In the genomic region with DNA sequence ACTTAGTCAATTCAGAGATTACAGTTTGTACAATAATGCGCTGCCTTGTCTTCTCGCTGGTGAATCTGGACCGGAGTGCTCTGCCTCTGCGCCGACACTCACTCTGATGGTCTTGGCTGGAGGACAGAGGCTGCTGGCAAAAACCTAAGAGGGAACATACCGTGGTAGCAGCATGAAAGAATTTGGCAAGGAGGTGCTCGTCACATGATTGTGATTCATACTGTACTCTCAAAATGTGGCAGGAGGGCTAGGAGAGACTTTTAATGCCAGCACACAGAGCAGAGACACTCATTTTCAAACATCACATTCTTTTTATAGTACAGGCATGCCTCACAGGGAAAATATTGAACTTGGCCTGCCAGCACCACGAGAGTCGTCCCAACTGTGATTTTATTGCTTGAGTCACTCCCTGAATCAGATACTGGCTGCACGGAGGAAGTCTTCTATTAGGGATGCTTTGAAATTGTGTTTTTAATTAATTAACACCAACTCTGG, we compare ENCODE assay signal across 9 cellular contexts.
A peak's percentile ranks its signal among the peaks of the same experiment; 100 is the strongest.
DNase-seq lines count a peak whose midpoint lies in the region; ATAC-seq, FAIRE-seq and TF ChIP-seq lines count a peak whose summit lies in the region.
"Had no signal": no experiment of that assay in that cellular context is flagged by ENCODE, and none has a peak within 500 bp of the region (broad histone marks: within the 10 kb centered on the region; RNA-seq: fewer than 3 reads in every experiment).

No MANE protein-coding gene starts in this region.

- no peak overlapping the region for H3K4me2 ChIP-seq in HepG2 (ENCODE audit: low read depth, low read length)

- H3K36me3 ChIP-seq in bronchial epithelial cell (ENCODE audit: control insufficient read depth, insufficient read depth, low read length) (no peaks in the 10 kb centered on the region), HepG2 (replicated peaks in 1 of 2; ENCODE audit: control insufficient read depth in 1 of 2, insufficient read depth in 2 of 2, low read length in 2 of 2) (peaks cover 0 to 2% of the 10 kb centered on the region in 2 experiments; a peak in 2 of 5 replicates), BE2C (no peaks in the 10 kb centered on the region)

- peaks cover 33% of the 10 kb centered on the region for H3K79me2 ChIP-seq in HepG2 (ENCODE audit: insufficient read depth, low read length)

- TF ChIP-seq POLR2A in HepG2 (IDR thresholded peaks at IDR 0.05; ENCODE audit: insufficient read depth in 1 of 2, low read depth in 2 of 2, low read length in 2 of 2), result no peak

- FAIRE-seq in HTR-8/SVneo (lab: Jason Lieb, UNC) (peak; percentile 67), bronchial epithelial cell (lab: Jason Lieb, UNC) (peak; percentile 43), HepG2 (lab: Jason Lieb, UNC) (no peak)

- CTCF ChIA-PET in HepG2 (lab: Yijun Ruan, JAX; ENCODE audit: low intra/inter-chr PET ratio, low total read pairs), result no interaction called here

- TF ChIP-seq CTCF in bronchial epithelial cell (IDR thresholded peaks at IDR 0.05; ENCODE audit: insufficient read depth, low read length, severe bottlenecking), result no peak
- no peak for TF ChIP-seq CTCF in HepG2 (CRISPR knock-in tag; IDR thresholded peaks at IDR 0.05)
- no peak for TF ChIP-seq CTCF in type B pancreatic cell (conservative IDR thresholded peaks at IDR 0.05)
- TF ChIP-seq CTCF in BE2C (IDR thresholded peaks at IDR 0.05; ENCODE audit: low read depth, low read length), result no peak

- peak overlapping the region; percentile 42 for H3K27ac ChIP-seq in HepG2 (ENCODE audit: extremely low read length, insufficient read depth, low read length)
- H3K27ac ChIP-seq: HL-60 had no signal

- H3K4me1 ChIP-seq in HepG2 (ENCODE audit: insufficient read depth, low read length) (peaks cover 91% of the 10 kb centered on the region), BE2C (no peaks in the 10 kb centered on the region)

- H4K20me1 ChIP-seq in HepG2 (ENCODE audit: insufficient read depth, low read length), result no peaks in the 10 kb centered on the region

- H3K27me3 ChIP-seq in bronchial epithelial cell (ENCODE audit: control insufficient read depth, insufficient read depth, low read length), result no peaks in the 10 kb centered on the region
- no peaks in the 10 kb centered on the region for H3K27me3 ChIP-seq in HepG2 (ENCODE audit: control insufficient read depth in 1 of 2, insufficient read depth in 2 of 2, low read length in 2 of 2)
- H3K27me3 ChIP-seq in BE2C, result peaks cover 9% of the 10 kb centered on the region

- H3K27ac Mint-ChIP-seq in type B pancreatic cell, result peak overlapping the region; percentile 63

- no peak overlapping the region for H2AFZ ChIP-seq in HepG2 (ENCODE audit: low read length)

- TF ChIP-seq RAD21 in HepG2 (CRISPR knock-in tag; IDR thresholded peaks at IDR 0.05), result no peak

- 91% methylated on average over 10 of the region's 10 CpGs for WGBS in HepG2 (ENCODE audit: low lambda C conversion rate)

- peaks cover 14% of the 10 kb centered on the region for H3K36me3 Mint-ChIP-seq in type B pancreatic cell

- POLR2A ChIA-PET in HepG2 (lab: Yijun Ruan, JAX), result no interaction called here

- no peaks in the 10 kb centered on the region for H3K9me3 Mint-ChIP-seq in type B pancreatic cell

- no TSS peak for BruUV-seq in HepG2 (replicated peaks; lab: Mats Ljungman, UMichigan)

- H3K4me3 Mint-ChIP-seq in type B pancreatic cell, result peak overlapping the region; percentile 65

- intact Hi-C loops in HepG2 (cut with micrococcal nuclease; ENCODE audit: unreplicated experiment), result no loop called here

- peaks cover 72% of the 10 kb centered on the region for H3K4me1 Mint-ChIP-seq in type B pancreatic cell (ENCODE audit: unreplicated experiment)

- TF ChIP-seq EP300 in HepG2 (IDR thresholded peaks at IDR 0.05; ENCODE audit: low read depth in 2 of 2, low read length in 2 of 2) (no peak), HepG2 (CRISPR knock-in tag; IDR thresholded peaks at IDR 0.05; ENCODE audit: borderline replicate concordance) (no peak)

- no peak overlapping the region for H3K9ac ChIP-seq in HepG2 (ENCODE audit: insufficient read depth, low read depth, low read length)

- no peaks in the 10 kb centered on the region for H3K27me3 Mint-ChIP-seq in type B pancreatic cell

- no peak overlapping the region for H3K4me3 ChIP-seq in bronchial epithelial cell (ENCODE audit: low read depth, low read length)
- H3K4me3 ChIP-seq in HepG2 (replicated peaks in 1 of 3; ENCODE audit: insufficient read depth in 1 of 3, low read depth in 2 of 3, low read length in 3 of 3), result no peak overlapping the region
- no peak overlapping the region for H3K4me3 ChIP-seq in BE2C (ENCODE audit: low read depth, low read length)

- in situ Hi-C loops in HepG2 (cut with HindIII; ENCODE audit: extremely low pct_ligation_motif_present, low pct_unique_long_range_greater_than_20kb), result no loop called here

- H3K9me3 ChIP-seq in HepG2 (ENCODE audit: low read length), result no peaks in the 10 kb centered on the region
- H3K9me3 ChIP-seq in BE2C, result no peaks in the 10 kb centered on the region

- ATAC-seq in HepG2 (no peak), HG02870 (IDR thresholded peaks at IDR 0.05; ENCODE audit: unreplicated experiment) (no peak), GM21619 (IDR thresholded peaks at IDR 0.05; ENCODE audit: unreplicated experiment) (no peak)

- DNase-seq in HTR-8/SVneo (ENCODE audit: insufficient read length, low spot score) (peak; percentile 53), bronchial epithelial cell (ENCODE audit: low read depth) (peak; percentile 96), HepG2 (ENCODE audit: low spot score) (no peak), type B pancreatic cell (ENCODE audit: extremely low spot score, unreplicated experiment) (no peak), midbrain (lab: John Stamatoyannopoulos, UW) (no peak), BE2C (no peak)

TF ChIP-seq in HepG2, 621 proteins besides CTCF, POLR2A, EP300 and RAD21:
- TF ChIP-seq ZBTB38 (CRISPR knock-in tag; IDR thresholded peaks at IDR 0.05), result 0 out of 2 replicates have a peak, but pooled peaks have one; percentile 50
- TF ChIP-seq FOSL2 (CRISPR knock-in tag; IDR thresholded peaks at IDR 0.05), result 0 out of 2 replicates have a peak, but pooled peaks have one; percentile 15
- TF ChIP-seq, protein P1, sequence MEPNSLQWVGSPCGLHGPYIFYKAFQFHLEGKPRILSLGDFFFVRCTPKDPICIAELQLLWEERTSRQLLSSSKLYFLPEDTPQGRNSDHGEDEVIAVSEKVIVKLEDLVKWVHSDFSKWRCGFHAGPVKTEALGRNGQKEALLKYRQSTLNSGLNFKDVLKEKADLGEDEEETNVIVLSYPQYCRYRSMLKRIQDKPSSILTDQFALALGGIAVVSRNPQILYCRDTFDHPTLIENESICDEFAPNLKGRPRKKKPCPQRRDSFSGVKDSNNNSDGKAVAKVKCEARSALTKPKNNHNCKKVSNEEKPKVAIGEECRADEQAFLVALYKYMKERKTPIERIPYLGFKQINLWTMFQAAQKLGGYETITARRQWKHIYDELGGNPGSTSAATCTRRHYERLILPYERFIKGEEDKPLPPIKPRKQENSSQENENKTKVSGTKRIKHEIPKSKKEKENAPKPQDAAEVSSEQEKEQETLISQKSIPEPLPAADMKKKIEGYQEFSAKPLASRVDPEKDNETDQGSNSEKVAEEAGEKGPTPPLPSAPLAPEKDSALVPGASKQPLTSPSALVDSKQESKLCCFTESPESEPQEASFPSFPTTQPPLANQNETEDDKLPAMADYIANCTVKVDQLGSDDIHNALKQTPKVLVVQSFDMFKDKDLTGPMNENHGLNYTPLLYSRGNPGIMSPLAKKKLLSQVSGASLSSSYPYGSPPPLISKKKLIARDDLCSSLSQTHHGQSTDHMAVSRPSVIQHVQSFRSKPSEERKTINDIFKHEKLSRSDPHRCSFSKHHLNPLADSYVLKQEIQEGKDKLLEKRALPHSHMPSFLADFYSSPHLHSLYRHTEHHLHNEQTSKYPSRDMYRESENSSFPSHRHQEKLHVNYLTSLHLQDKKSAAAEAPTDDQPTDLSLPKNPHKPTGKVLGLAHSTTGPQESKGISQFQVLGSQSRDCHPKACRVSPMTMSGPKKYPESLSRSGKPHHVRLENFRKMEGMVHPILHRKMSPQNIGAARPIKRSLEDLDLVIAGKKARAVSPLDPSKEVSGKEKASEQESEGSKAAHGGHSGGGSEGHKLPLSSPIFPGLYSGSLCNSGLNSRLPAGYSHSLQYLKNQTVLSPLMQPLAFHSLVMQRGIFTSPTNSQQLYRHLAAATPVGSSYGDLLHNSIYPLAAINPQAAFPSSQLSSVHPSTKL (CRISPR knock-in tag; IDR thresholded peaks at IDR 0.05), result 0 out of 2 replicates have a peak, but pooled peaks have one; percentile 7
- TF ChIP-seq ZFP1 (CRISPR knock-in tag; IDR thresholded peaks at IDR 0.05), result no peak
- TF ChIP-seq RAD51 (IDR thresholded peaks at IDR 0.05; ENCODE audit: borderline replicate concordance), result no peak
- TF ChIP-seq, protein P2, sequence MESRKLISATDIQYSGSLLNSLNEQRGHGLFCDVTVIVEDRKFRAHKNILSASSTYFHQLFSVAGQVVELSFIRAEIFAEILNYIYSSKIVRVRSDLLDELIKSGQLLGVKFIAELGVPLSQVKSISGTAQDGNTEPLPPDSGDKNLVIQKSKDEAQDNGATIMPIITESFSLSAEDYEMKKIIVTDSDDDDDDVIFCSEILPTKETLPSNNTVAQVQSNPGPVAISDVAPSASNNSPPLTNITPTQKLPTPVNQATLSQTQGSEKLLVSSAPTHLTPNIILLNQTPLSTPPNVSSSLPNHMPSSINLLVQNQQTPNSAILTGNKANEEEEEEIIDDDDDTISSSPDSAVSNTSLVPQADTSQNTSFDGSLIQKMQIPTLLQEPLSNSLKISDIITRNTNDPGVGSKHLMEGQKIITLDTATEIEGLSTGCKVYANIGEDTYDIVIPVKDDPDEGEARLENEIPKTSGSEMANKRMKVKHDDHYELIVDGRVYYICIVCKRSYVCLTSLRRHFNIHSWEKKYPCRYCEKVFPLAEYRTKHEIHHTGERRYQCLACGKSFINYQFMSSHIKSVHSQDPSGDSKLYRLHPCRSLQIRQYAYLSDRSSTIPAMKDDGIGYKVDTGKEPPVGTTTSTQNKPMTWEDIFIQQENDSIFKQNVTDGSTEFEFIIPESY (CRISPR knock-in tag; IDR thresholded peaks at IDR 0.05), result peak; percentile 31; the same call in 1 of the 2 replicates
- 0 out of 2 replicates have a peak, but pooled peaks have one; percentile 45 for TF ChIP-seq ZNF772 (CRISPR knock-in tag; IDR thresholded peaks at IDR 0.05)

Comparison
In these comparisons a context has a peak if more than half of its experiments do, and no peak if none do; other contexts are left out.
1. DNase-seq: peak in HTR-8/SVneo (single experiment) and bronchial epithelial cell (single experiment); none in HepG2 (single experiment), type B pancreatic cell (single experiment), midbrain (single experiment) and BE2C (single experiment).